ENCODE assay signal across 20 cellular contexts in genomic region chr16:72857841-72858594, GRCh38.
DNase-seq lines count a peak whose midpoint lies in the region; ATAC-seq and TF ChIP-seq lines count a peak whose summit lies in the region.
"Had no signal": no experiment of that assay in that cellular context is flagged by ENCODE, and none has a peak within 500 bp of the region (broad histone marks: within the 10 kb centered on the region; RNA-seq: fewer than 3 reads in every experiment).

No MANE protein-coding gene starts in this region.

- peak overlapping the region in 9 of 12 donors; percentile 13 to 77 (median 38) for H3K27ac ChIP-seq in heart left ventricle
- H3K27ac ChIP-seq in hepatocyte, result peak overlapping the region; percentile 77
- peak overlapping the region; percentile 45 for H3K27ac ChIP-seq in vagina
- H3K27ac ChIP-seq: KMS-11 had no signal

- ATAC-seq in heart left ventricle (no peak), Right ventricle myocardium inferior (no peak), sciatic nerve (no peak)
- ATAC-seq: esophagus mucosa had no signal

- TF ChIP-seq POLR2A in heart left ventricle (IDR thresholded peaks at IDR 0.05) (no peak), vagina (IDR thresholded peaks at IDR 0.05) (no peak)

- H3K4me1 ChIP-seq in heart left ventricle (peaks cover 0 to 48% (median 16%) of the 10 kb centered on the region in 12 donors), hepatocyte (ENCODE audit: insufficient read depth) (peaks cover 16% of the 10 kb centered on the region), vagina (no peaks in the 10 kb centered on the region)

- WGBS in heart left ventricle, 4 donors, result 85 to 91% (median 87%) methylated on average over 13 of the region's 13 CpGs
- WGBS in hepatocyte (ENCODE audit: low lambda C conversion rate, missing lambda C conversion rate), result 90% methylated on average over 13 of the region's 13 CpGs

- H4K20me1 ChIP-seq in hepatocyte (ENCODE audit: insufficient read depth, poor library complexity, severe bottlenecking), result no peaks in the 10 kb centered on the region

- H3K9me2 ChIP-seq in hepatocyte (replicated peaks; ENCODE audit: insufficient read depth), result no peaks in the 10 kb centered on the region

- H3K4me2 ChIP-seq in hepatocyte, result peak overlapping the region; percentile 21
- H3K4me2 ChIP-seq: KMS-11 had no signal

- H3K4me3 ChIP-seq in heart left ventricle (no peak overlapping the region), hepatocyte (no peak overlapping the region), vagina (peak overlapping the region in 1 of 2 donors; percentile 8)

- DNase-seq in heart left ventricle (no peak), Right ventricle myocardium inferior (ENCODE audit: missing footprints) (no peak), hepatocyte (ENCODE audit: low spot score) (no peak), sciatic nerve (ENCODE audit: low spot score) (peak; percentile 57), vagina (ENCODE audit: extremely low spot score in 2 of 2) (no peak), anterior cingulate cortex (lab: John Stamatoyannopoulos, UW) (no peak), NK-92 (lab: John Stamatoyannopoulos, UW; ENCODE audit: unreplicated experiment) (no peak), NCI-H69 (lab: John Stamatoyannopoulos, UW) (no peak)
- DNase-seq: ACHN; activated CD4-positive, alpha-beta T cell treated with anti-CD3 and anti-CD28 coated beads for 48 hours; activated naive CD8-positive, alpha-beta T cell treated with anti-CD3 and anti-CD28 coated beads, Interleukin-2, amount 10 ng/mL, durations not matched to agents 7 days and 5 days; activated T-cell treated with anti-CD3 and anti-CD28 coated beads, Interleukin-2, amount 50 U/mL, for 1 hour; CD4-positive, alpha-beta T cell; DND-41; hippocampal formation; kidney glomerular epithelial cell; NCI-H1105 treated with DMSO at 0.1 percent for 48 hours; SHP77 had no signal

- intact Hi-C loops in heart left ventricle (cut with DNase I) (loop anchor here in 3 of 10 donors (5.0 to 10.0 kb wide), 2 partner anchors 77 to 79 kb away; no protein-coding TSS in a partner anchor), Right ventricle myocardium inferior (cut with DNase I) (loop anchor here (10.0 kb wide), 1 partner anchor 77 kb away; no protein-coding TSS in a partner anchor), sciatic nerve (cut with DNase I) (no loop called here), vagina (cut with DNase I) (loop anchor here (10.0 kb wide), 2 partner anchors 77 to 127 kb away; no protein-coding TSS in a partner anchor)

- no peaks in the 10 kb centered on the region for H3K36me3 ChIP-seq in heart left ventricle
- no peaks in the 10 kb centered on the region for H3K36me3 ChIP-seq in hepatocyte (replicated peaks; ENCODE audit: insufficient read depth, low read depth)
- no peaks in the 10 kb centered on the region for H3K36me3 ChIP-seq in vagina

- peaks cover 42% of the 10 kb centered on the region for H3K79me2 ChIP-seq in hepatocyte

- TF ChIP-seq CTCF in heart left ventricle (IDR thresholded peaks at IDR 0.05) (no peak), hepatocyte (IDR thresholded peaks at IDR 0.05; ENCODE audit: poor library complexity) (no peak), vagina (IDR thresholded peaks at IDR 0.05) (no peak)

- no peaks in the 10 kb centered on the region for H3K9me3 ChIP-seq in heart left ventricle
- H3K9me3 ChIP-seq in hepatocyte (ENCODE audit: low read depth), result no peaks in the 10 kb centered on the region
- no peaks in the 10 kb centered on the region for H3K9me3 ChIP-seq in vagina

- no peaks in the 10 kb centered on the region for H3K27me3 ChIP-seq in heart left ventricle
- H3K27me3 ChIP-seq in hepatocyte, result no peaks in the 10 kb centered on the region
- H3K27me3 ChIP-seq in vagina, result no peaks in the 10 kb centered on the region

- H2AFZ ChIP-seq in hepatocyte, result no peak overlapping the region
